ENCODE assay signal across 25 cellular contexts in genomic region chr11:115493488-115493887, GRCh38.
"Had no signal": no experiment of that assay in that cellular context is flagged by ENCODE, and none has a peak within 500 bp of the region (broad histone marks: within the 10 kb centered on the region; RNA-seq: fewer than 3 reads in every experiment).

No MANE protein-coding gene starts in this region.

- H3K27ac ChIP-seq: dorsolateral prefrontal cortex, ovary, psoas muscle, skin epidermis, thoracic aorta, tibial nerve, upper lobe of left lung, uterus had no signal

- H3K4me3 Mint-ChIP-seq: immature natural killer cell; memory B cell; natural killer cell; stimulated activated naive B cell treated with anti-CD40 and anti-IgM and Interleukin-4, amounts not matched to agents 10 μg/mL and 1 μg/mL and 100 μg/mL, for 72 hours; stimulated activated naive CD8-positive, alpha-beta T cell treated with anti-CD3 and anti-CD28 coated beads, Interleukin-15, Interleukin-2, amounts not matched to agents 100 ng/mL and 50 ng/mL, for 24 hours had no signal

- FAIRE-seq: colon, frontal cortex had no signal

- H3K4me1 ChIP-seq: psoas muscle, uterus had no signal

- H3K9me3 Mint-ChIP-seq: stimulated activated naive CD8-positive, alpha-beta T cell treated with anti-CD3 and anti-CD28 coated beads, Interleukin-15, Interleukin-2, amounts not matched to agents 100 ng/mL and 50 ng/mL, for 24 hours had no signal

- H3K4me3 ChIP-seq: dorsolateral prefrontal cortex, ovary, psoas muscle, skin epidermis, thoracic aorta, tibial nerve, upper lobe of left lung, uterus had no signal

- H3K9me3 ChIP-seq: ovary, psoas muscle, thoracic aorta, upper lobe of left lung, uterus had no signal

- H3K27me3 ChIP-seq: dorsolateral prefrontal cortex, ovary, tibial nerve, upper lobe of left lung, uterus had no signal

- H3K36me3 Mint-ChIP-seq: natural killer cell; stimulated activated naive B cell treated with anti-CD40 and anti-IgM and Interleukin-4, amounts not matched to agents 10 μg/mL and 1 μg/mL and 100 μg/mL, for 72 hours had no signal

- H3K27ac Mint-ChIP-seq: immature natural killer cell; memory B cell; natural killer cell; stimulated activated naive B cell treated with anti-CD40 and anti-IgM and Interleukin-4, amounts not matched to agents 10 μg/mL and 1 μg/mL and 100 μg/mL, for 72 hours; stimulated activated naive CD8-positive, alpha-beta T cell treated with anti-CD3 and anti-CD28 coated beads, Interleukin-15, Interleukin-2, amounts not matched to agents 100 ng/mL and 50 ng/mL, for 24 hours had no signal

- H3K4me1 Mint-ChIP-seq: immature natural killer cell; memory B cell; natural killer cell; stimulated activated naive B cell treated with anti-CD40 and anti-IgM and Interleukin-4, amounts not matched to agents 10 μg/mL and 1 μg/mL and 100 μg/mL, for 72 hours had no signal

- H3K36me3 ChIP-seq: ovary, thoracic aorta, tibial nerve, upper lobe of left lung, uterus had no signal

- ATAC-seq: left colon; natural killer cell; psoas muscle; right cardiac atrium; stimulated activated naive B cell treated with anti-CD40 and anti-IgM and Interleukin-4, amounts not matched to agents 10 μg/mL and 1 μg/mL and 100 μg/mL, for 72 hours had no signal

- DNase-seq: dorsolateral prefrontal cortex; effector CD4-positive, alpha-beta T cell; hypothalamus; immature natural killer cell; islet precursor cell; kidney glomerular epithelial cell; left colon; natural killer cell; occipital lobe; ovary; posterior cingulate gyrus; psoas muscle; right cardiac atrium; stimulated activated CD4-positive, alpha-beta T cell treated with anti-CD3 and anti-CD28 coated beads, Interleukin-15, amount 100 ng/mL, for 24 hours; stimulated activated CD4-positive, alpha-beta T cell treated with anti-CD3 and anti-CD28 coated beads, Interleukin-2, amount 100 ng/mL, for 48 hours; stimulated activated naive B cell treated with anti-CD40 and anti-IgM and Interleukin-4, amounts not matched to agents 10 μg/mL and 1 μg/mL and 100 μg/mL, for 72 hours; upper lobe of left lung; uterus had no signal
